20 cellular contexts compared by ENCODE assay signal in the genomic region with DNA sequence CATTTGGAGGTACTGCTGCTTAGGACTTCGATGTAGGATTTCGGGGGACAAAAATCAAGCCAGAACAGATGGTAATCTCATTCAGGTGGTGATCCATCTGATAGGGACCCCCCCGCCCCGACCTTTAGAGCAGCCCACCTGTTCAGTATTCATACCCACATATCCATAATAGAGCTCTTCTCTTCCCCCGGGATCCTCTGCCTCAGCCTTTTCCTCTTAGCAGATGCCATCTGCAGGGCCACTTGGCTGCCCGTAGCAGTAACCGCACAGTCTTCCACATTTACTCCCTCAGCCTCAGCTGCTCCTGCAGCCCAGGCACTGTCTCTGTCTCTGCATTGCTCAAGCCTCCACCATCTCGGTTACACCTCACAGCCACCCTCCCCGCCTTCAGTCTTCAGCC.
DNase-seq lines count a peak whose midpoint lies in the region; ATAC-seq, FAIRE-seq and TF ChIP-seq lines count a peak whose summit lies in the region.
"Had no signal": no experiment of that assay in that cellular context is flagged by ENCODE, and none has a peak within 500 bp of the region (broad histone marks: within the 10 kb centered on the region; RNA-seq: fewer than 3 reads in every experiment).

No MANE protein-coding gene starts in this region.

- H3K9me3 Mint-ChIP-seq in Calu3 (ENCODE audit: low read depth, unreplicated experiment) (no peaks in the 10 kb centered on the region), astrocyte (ENCODE audit: unreplicated experiment) (no peaks in the 10 kb centered on the region)
- H3K9me3 Mint-ChIP-seq: GM23338, HFFc6 had no signal

- H3K4me1 ChIP-seq in astrocyte (ENCODE audit: insufficient read depth, low read length), result peaks cover 6% of the 10 kb centered on the region
- H3K4me1 ChIP-seq in left ventricle myocardium inferior, result peaks cover 10% of the 10 kb centered on the region
- H3K4me1 ChIP-seq in gastrocnemius medialis, result no peaks in the 10 kb centered on the region
- H3K4me1 ChIP-seq: HAP-1 had no signal

- H3K36me3 Mint-ChIP-seq in Calu3 (ENCODE audit: insufficient read depth, unreplicated experiment) (peaks cover 69% of the 10 kb centered on the region), astrocyte (ENCODE audit: low read depth, unreplicated experiment) (peaks cover 26% of the 10 kb centered on the region)
- H3K36me3 Mint-ChIP-seq: CD4-positive, alpha-beta memory T cell had no signal

- H3K4me2 ChIP-seq in astrocyte (ENCODE audit: low read length), result no peak overlapping the region
- H3K4me2 ChIP-seq: A549, GM23338 had no signal

- no peak overlapping the region for H3K9ac ChIP-seq in astrocyte (ENCODE audit: low read length)

- no peak overlapping the region for H2AFZ ChIP-seq in astrocyte (ENCODE audit: low read depth, low read length)
- H2AFZ ChIP-seq: GM23338 had no signal

- H3K27me3 Mint-ChIP-seq in Calu3 (ENCODE audit: unreplicated experiment) (no peaks in the 10 kb centered on the region), astrocyte (ENCODE audit: low read depth, unreplicated experiment) (no peaks in the 10 kb centered on the region)
- H3K27me3 Mint-ChIP-seq: CD4-positive, alpha-beta memory T cell had no signal

- TF ChIP-seq POLR2A in gastrocnemius medialis (IDR thresholded peaks at IDR 0.05), result no peak

- no peaks in the 10 kb centered on the region for H3K9me3 ChIP-seq in astrocyte (ENCODE audit: insufficient read depth, low read depth, low read length)
- no peaks in the 10 kb centered on the region for H3K9me3 ChIP-seq in left ventricle myocardium inferior (replicated peaks)
- H3K9me3 ChIP-seq in gastrocnemius medialis, result no peaks in the 10 kb centered on the region
- H3K9me3 ChIP-seq: A549, HAP-1 had no signal

- H3K27ac ChIP-seq in astrocyte (ENCODE audit: low read depth, low read length), result no peak overlapping the region
- H3K27ac ChIP-seq in left ventricle myocardium inferior (replicated peaks), result no peak overlapping the region
- no peak overlapping the region for H3K27ac ChIP-seq in gastrocnemius medialis

- no peak for DNase-seq in Calu3
- DNase-seq in NCI-H82 treated with DMSO at 0.1 percent for 48 hours (lab: John Stamatoyannopoulos, UW; ENCODE audit: unreplicated experiment), result peak; percentile 91
- no peak for DNase-seq in astrocyte (ENCODE audit: low read depth)
- no peak for DNase-seq in left ventricle myocardium inferior
- no peak for DNase-seq in ACHN
- no peak for DNase-seq in NCI-H1930 (lab: John Stamatoyannopoulos, UW)
- DNase-seq in gastrocnemius medialis, result no peak
- DNase-seq: 8988T; C1 segment of cervical spinal cord; CD4-positive, alpha-beta memory T cell; COR-L47; DMS53; DMS79 treated with DMSO at 0.1 percent for 48 hours; GF-D8; HFFc6 had no signal

- TF ChIP-seq CTCF in Calu3 (IDR thresholded peaks at IDR 0.05; ENCODE audit: unreplicated experiment), result no peak
- TF ChIP-seq CTCF in astrocyte (IDR thresholded peaks at IDR 0.05; ENCODE audit: insufficient read depth, low read depth, low read length), result no peak
- no peak for TF ChIP-seq CTCF in left ventricle myocardium inferior (IDR thresholded peaks at IDR 0.05; ENCODE audit: borderline replicate concordance)
- TF ChIP-seq CTCF in gastrocnemius medialis (IDR thresholded peaks at IDR 0.05 in 4 of 5, conservative IDR thresholded peaks at IDR 0.05 in 1 of 5), result no peak

- H3K27me3 ChIP-seq in astrocyte (ENCODE audit: insufficient read depth, low read length), result no peaks in the 10 kb centered on the region
- H3K27me3 ChIP-seq in left ventricle myocardium inferior (ENCODE audit: low read depth), result no peaks in the 10 kb centered on the region
- no peaks in the 10 kb centered on the region for H3K27me3 ChIP-seq in gastrocnemius medialis

- H3K36me3 ChIP-seq in astrocyte (ENCODE audit: insufficient read depth, low read length), result no peaks in the 10 kb centered on the region
- H3K36me3 ChIP-seq in left ventricle myocardium inferior, result no peaks in the 10 kb centered on the region
- no peaks in the 10 kb centered on the region for H3K36me3 ChIP-seq in gastrocnemius medialis
- H3K36me3 ChIP-seq: HAP-1 had no signal

- H3K4me3 Mint-ChIP-seq in Calu3 (ENCODE audit: low read depth, unreplicated experiment) (no peak overlapping the region), astrocyte (ENCODE audit: unreplicated experiment) (no peak overlapping the region)
- H3K4me3 Mint-ChIP-seq: GM23338, HFFc6 had no signal

- H4K20me1 ChIP-seq in astrocyte (ENCODE audit: insufficient read depth, low read length), result no peaks in the 10 kb centered on the region

- peaks cover 27% of the 10 kb centered on the region for H3K4me1 Mint-ChIP-seq in Calu3 (ENCODE audit: low read depth, unreplicated experiment)
- H3K4me1 Mint-ChIP-seq in astrocyte (ENCODE audit: low read depth, unreplicated experiment), result peaks cover 26% of the 10 kb centered on the region
- H3K4me1 Mint-ChIP-seq: CD4-positive, alpha-beta memory T cell; GM23338 had no signal

- intact Hi-C loops in Calu3 (cut with micrococcal nuclease; ENCODE audit: unreplicated experiment), result no loop called here
- intact Hi-C loops in left ventricle myocardium inferior (cut with micrococcal nuclease), result no loop called here
- intact Hi-C loops in gastrocnemius medialis (cut with DNase I; ENCODE audit: low total_unique reads), result no loop called here

- H3K79me2 ChIP-seq in astrocyte (ENCODE audit: insufficient read depth, low read length), result no peaks in the 10 kb centered on the region

- H3K4me3 ChIP-seq in astrocyte (ENCODE audit: insufficient read depth, low read depth, low read length) (no peak overlapping the region), left ventricle myocardium inferior (no peak overlapping the region), gastrocnemius medialis (no peak overlapping the region)
- H3K4me3 ChIP-seq: A549, GM23338, HAP-1 had no signal

- in situ Hi-C loops in ACHN (cut with HindIII; ENCODE audit: low pct_ligation_motif_present, low pct_unique_long_range_greater_than_20kb, low sequenced_read_pairs), result no loop called here
- in situ Hi-C loops in gastrocnemius medialis (cut with MboI; ENCODE audit: low sequenced_read_pairs in 4 of 4), result no loop called here

- ATAC-seq in gastrocnemius medialis, result no peak
- ATAC-seq: A549, GM23338 had no signal

- CTCF ChIA-PET in Calu3 (lab: Charles Lee), result no interaction called here

- no TSS peak for BruUV-seq in Calu3 (replicated peaks; lab: Mats Ljungman, UMichigan)

- FAIRE-seq in astrocyte (lab: Jason Lieb, UNC), result no peak
- FAIRE-seq: A549, GM12891, GM18507 had no signal

- H3K27ac Mint-ChIP-seq in Calu3 (ENCODE audit: unreplicated experiment), result peak overlapping the region; percentile 29
- H3K27ac Mint-ChIP-seq in astrocyte (ENCODE audit: unreplicated experiment), result peak overlapping the region; percentile 72
- H3K27ac Mint-ChIP-seq: GM23338, HFFc6 had no signal
